1 cellular context compared by ENCODE assay signal in genomic region chr20:257419-257818, GRCh38.
TF ChIP-seq lines count a peak whose summit lies in the region.

Gene DEFB132, plus strand, starts transcription at chr20:257724. Its CDS starts 55 bp downstream, at chr20:257779.

TF ChIP-seq in SK-N-SH, 30 proteins besides CTCF, POLR2A, EP300 and RAD21:
- TF ChIP-seq CHD2 (IDR thresholded peaks at IDR 0.05; ENCODE audit: low read length, partially characterized antibody) = peak; percentile 39
- TF ChIP-seq YY1 (IDR thresholded peaks at IDR 0.05; ENCODE audit: low read depth) = no peak
- no peak for TF ChIP-seq IRF3 (IDR thresholded peaks at IDR 0.05; ENCODE audit: low read depth, low read length)
